In the genomic region with DNA sequence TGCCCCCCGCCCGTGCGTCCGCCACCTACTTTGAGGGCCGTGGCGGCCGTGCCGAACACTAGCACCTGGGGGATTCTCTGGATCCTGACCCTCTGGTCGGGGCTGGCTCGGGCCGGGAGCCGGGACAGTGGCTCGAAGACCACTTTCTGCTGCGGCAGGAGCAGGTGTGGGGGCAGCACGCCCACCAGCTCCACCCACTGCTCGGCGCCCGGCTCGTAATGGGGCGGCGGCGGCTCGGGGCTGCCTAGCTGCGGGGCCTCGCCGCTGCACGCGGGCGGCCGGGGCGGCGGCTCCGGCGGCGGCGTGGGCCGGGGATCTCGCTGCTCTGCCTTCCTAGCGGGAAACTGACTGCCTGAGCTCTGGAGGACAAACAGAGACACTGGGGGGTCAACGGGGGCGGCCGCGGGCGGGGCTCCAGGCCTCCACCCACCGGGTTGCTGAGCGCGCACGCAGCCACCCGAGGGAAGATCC, we compare ENCODE assay signal across 9 cellular contexts. TPM values are rescaled to one million over a fixed set of nuclear protein-coding genes. Genes with fewer than 3 reads are reported as not detected.
DNase-seq lines count a peak whose midpoint lies in the region; ATAC-seq and TF ChIP-seq lines count a peak whose summit lies in the region.
"Had no signal": no experiment of that assay in that cellular context is flagged by ENCODE, and none has a peak within 500 bp of the region (broad histone marks: within the 10 kb centered on the region; RNA-seq: fewer than 3 reads in every experiment).

No MANE protein-coding gene starts in this region.

- 0 out of 2 replicates have a peak, but pooled peaks cover under 1% of the 10 kb centered on the region for H3K36me3 ChIP-seq in RWPE2 (ENCODE audit: low read depth)
- no peaks in the 10 kb centered on the region; the same call in 1 of the 2 replicates for H3K36me3 ChIP-seq in MG63

- DNase-seq in RWPE2 (ENCODE audit: low spot score): no peak
- DNase-seq in germinal center (ENCODE audit: low spot score): peak; percentile 20
- peak; percentile 44 for DNase-seq in stimulated activated CD8-positive, alpha-beta memory T cell treated with anti-CD3 and anti-CD28 coated beads, Interleukin-4, amount 100 ng/mL, for 48 hours
- no peak for DNase-seq in MG63
- DNase-seq in NCI-H1417 treated with DMSO at 0.1 percent for 48 hours (lab: John Stamatoyannopoulos, UW): no peak
- DNase-seq in activated CD4-positive, alpha-beta T cell treated with anti-CD3 and anti-CD28 coated beads, Interleukin-2, amount 50 U/mL, for 48 hours: no peak
- DNase-seq: activated CD4-positive, alpha-beta T cell treated with anti-CD3 and anti-CD28 coated beads, Interleukin-2, amount 50 U/mL, for 1 hour; KG1 had no signal

- no peak for ATAC-seq in RWPE2 (ENCODE audit: low read depth)

- H3K27ac ChIP-seq in RWPE2 (ENCODE audit: poor library complexity, severe bottlenecking): no peak overlapping the region

- H3K4me1 ChIP-seq in RWPE2 (ENCODE audit: insufficient read depth, poor library complexity, severe bottlenecking): peaks cover 7% of the 10 kb centered on the region

- no peaks in the 10 kb centered on the region for H3K27me3 ChIP-seq in RWPE2 (ENCODE audit: insufficient read depth, poor library complexity, severe bottlenecking)
- H3K27me3 ChIP-seq in MG63: no peaks in the 10 kb centered on the region

- H3K9me3 ChIP-seq in RWPE2 (ENCODE audit: severe bottlenecking) (no peaks in the 10 kb centered on the region), MG63 (no peaks in the 10 kb centered on the region)

- TF ChIP-seq CTCF in RWPE2 (IDR thresholded peaks at IDR 0.05; ENCODE audit: poor library complexity, severe bottlenecking): no peak

- H3K4me3 ChIP-seq in RWPE2 (ENCODE audit: severe bottlenecking): peak overlapping the region; percentile 3
- no peak overlapping the region for H3K4me3 ChIP-seq in MG63

RNA-seq across cellular contexts. Expression of gene DCAF15, which starts 26.4 kb away (rescaled TPM):
- 13.8 and 22.9 TPM in 2 replicates for total RNA-seq in MG63 (2014; rRNA removed; shearing (Covaris generic); ENCODE audit: low replicate concordance)

RNA-seq across cellular contexts. Expression of gene RFX1, which starts 27.4 kb away (rescaled TPM):
- 0.86 and 3.3 TPM in 2 replicates for total RNA-seq in MG63 (2014; rRNA removed; shearing (Covaris generic); ENCODE audit: low replicate concordance)

RNA-seq across cellular contexts. Expression of gene PODNL1, which starts 40.5 kb away (rescaled TPM):
- not detected in 2 replicates for total RNA-seq in MG63 (2014; rRNA removed; shearing (Covaris generic); ENCODE audit: low replicate concordance)
- total RNA-seq: liver had no signal

RNA-seq across cellular contexts. Expression of gene RLN3, which starts 49.2 kb away (rescaled TPM):
- not detected in 2 replicates for total RNA-seq in MG63 (2014; rRNA removed; shearing (Covaris generic); ENCODE audit: low replicate concordance)
- total RNA-seq: liver had no signal

RNA-seq across cellular contexts. Expression of gene IL27RA, which starts 52.8 kb away (rescaled TPM):
- 3.3 and 8.4 TPM in 2 replicates for total RNA-seq in MG63 (2014; rRNA removed; shearing (Covaris generic); ENCODE audit: low replicate concordance)

Comparison
In these comparisons a context has a peak if more than half of its experiments do, and no peak if none do; other contexts are left out.
1. DNase-seq: peak in germinal center (single experiment) and stimulated activated CD8-positive, alpha-beta memory T cell treated with anti-CD3 and anti-CD28 coated beads, Interleukin-4, amount 100 ng/mL, for 48 hours (single experiment); none in RWPE2 (single experiment), MG63 (single experiment), NCI-H1417 treated with DMSO at 0.1 percent for 48 hours (single experiment) and activated CD4-positive, alpha-beta T cell treated with anti-CD3 and anti-CD28 coated beads, Interleukin-2, amount 50 U/mL, for 48 hours (0 of 2).